Comparison of ENCODE assay signal across 8 cellular contexts in genomic region chr11:66676931-66677598, GRCh38. TPM values are rescaled to one million over a fixed set of nuclear protein-coding genes. Genes with fewer than 3 reads are reported as not detected.
DNase-seq lines count a peak whose midpoint lies in the region; ATAC-seq and TF ChIP-seq lines count a peak whose summit lies in the region.

No MANE protein-coding gene starts in this region.

- peak overlapping the region; percentile 63 for H3K9ac ChIP-seq in DND-41 (ENCODE audit: low read depth, low read length)
- peak overlapping the region; percentile 76 for H3K9ac ChIP-seq in OCI-LY1 (ENCODE audit: low read length)

- TF ChIP-seq EP300 in ovary (IDR thresholded peaks at IDR 0.05): no peak

- TF ChIP-seq CTCF in DND-41 (IDR thresholded peaks at IDR 0.05; ENCODE audit: borderline replicate concordance, extremely low read depth, low read length, poor library complexity, severe bottlenecking) (no peak), OCI-LY1 (IDR thresholded peaks at IDR 0.05; ENCODE audit: low read length) (no peak), epithelial cell of proximal tubule (conservative IDR thresholded peaks at IDR 0.05; ENCODE audit: low read depth, low read length) (no peak), ovary (IDR thresholded peaks at IDR 0.05) (no peak)

- peaks cover 8% of the 10 kb centered on the region; the same call in 1 of the 2 replicates for H4K20me1 ChIP-seq in DND-41 (ENCODE audit: insufficient read depth, low read length)
- no peaks in the 10 kb centered on the region for H4K20me1 ChIP-seq in OCI-LY1 (ENCODE audit: insufficient read depth, low read length)

- H3K27me3 ChIP-seq in DND-41 (ENCODE audit: insufficient read depth, low read length, poor library complexity) (no peaks in the 10 kb centered on the region), OCI-LY1 (ENCODE audit: insufficient read depth, low read length) (no peaks in the 10 kb centered on the region), ovary (no peaks in the 10 kb centered on the region)

- H3K4me1 ChIP-seq in DND-41 (ENCODE audit: insufficient read depth, low read length): peaks cover 50% of the 10 kb centered on the region
- H3K4me1 ChIP-seq in OCI-LY1 (ENCODE audit: insufficient read depth, low read length, severe bottlenecking): peaks cover 54% of the 10 kb centered on the region
- H3K4me1 ChIP-seq in ovary (ENCODE audit: insufficient read depth): peaks cover 14% of the 10 kb centered on the region

- TF ChIP-seq POLR2A in ovary (IDR thresholded peaks at IDR 0.05): no peak

- H3K4me2 ChIP-seq in DND-41 (ENCODE audit: insufficient read depth, low read length) (peak overlapping the region; percentile 77), OCI-LY1 (ENCODE audit: low read length) (peak overlapping the region; percentile 98)

- peak overlapping the region; percentile 79 for H3K27ac ChIP-seq in DND-41 (ENCODE audit: low read length)
- H3K27ac ChIP-seq in OCI-LY1 (ENCODE audit: low read depth, low read length, poor library complexity, severe bottlenecking): peak overlapping the region; percentile 93
- peak overlapping the region; percentile 70 to 96 for H3K27ac ChIP-seq in ovary

- H3K79me2 ChIP-seq in DND-41 (ENCODE audit: insufficient read depth, low read length) (peaks cover 48% of the 10 kb centered on the region), OCI-LY1 (ENCODE audit: insufficient read depth, low read length) (peaks cover 8% of the 10 kb centered on the region)

- DNase-seq in DND-41 (no peak), epithelial cell of proximal tubule (ENCODE audit: low read depth) (no peak), ovary (no peak), retina (no peak), NCI-H226 (no peak)

- ATAC-seq in DND-41 (ENCODE audit: insufficient read depth, low read depth): no peak
- no peak for ATAC-seq in GM18868 (IDR thresholded peaks at IDR 0.05; ENCODE audit: unreplicated experiment)
- ATAC-seq in GM21360 (IDR thresholded peaks at IDR 0.05; ENCODE audit: unreplicated experiment): no peak

- intact Hi-C loops in ovary (cut with DNase I): loop anchor here in 3 of 4 donors (5.0 to 10.0 kb wide), 4 partner anchors 82 to 265 kb away; partner anchors contain the start of genes CCDC87 (in 1 of the 3) and CCS (in 1 of the 3)

- H3K36me3 ChIP-seq in DND-41 (ENCODE audit: insufficient read depth, low read length) (peaks cover 15% of the 10 kb centered on the region), OCI-LY1 (ENCODE audit: insufficient read depth, low read length) (peaks cover 21% of the 10 kb centered on the region), ovary (no peaks in the 10 kb centered on the region)

- 3 to 4% (median 4%) methylated on average over 27 of the region's 27 CpGs for WGBS in ovary, 3 donors

- no peaks in the 10 kb centered on the region for H3K9me3 ChIP-seq in DND-41 (ENCODE audit: insufficient read depth, low read length, severe bottlenecking)
- peaks cover 5% of the 10 kb centered on the region; the same call in 1 of the 2 replicates for H3K9me3 ChIP-seq in OCI-LY1 (ENCODE audit: low read length)
- no peaks in the 10 kb centered on the region for H3K9me3 ChIP-seq in ovary

- H3K4me3 ChIP-seq in DND-41 (ENCODE audit: low read depth in 1 of 2, low read length in 2 of 2) (peak overlapping the region; percentile 27 to 64), OCI-LY1 (ENCODE audit: low read depth, low read length, poor library complexity, severe bottlenecking) (peak overlapping the region; percentile 74), epithelial cell of proximal tubule (ENCODE audit: low read depth, low read length) (peak overlapping the region; percentile 73), ovary (peak overlapping the region; percentile 81)

- H2AFZ ChIP-seq in DND-41 (ENCODE audit: low read depth, low read length) (peak overlapping the region; percentile 54), OCI-LY1 (ENCODE audit: low read length) (no peak overlapping the region)

- no peaks in the 10 kb centered on the region for H3K9me2 ChIP-seq in OCI-LY1 (ENCODE audit: low read depth, low read length)

- H3F3A ChIP-seq in OCI-LY1 (ENCODE audit: insufficient read depth, low read length): peaks cover 4% of the 10 kb centered on the region; the same call in 1 of the 2 replicates

RNA-seq across cellular contexts. Expression of gene RBM4B, which starts 0.6 kb away (rescaled TPM):
- 4.0 and 17.3 TPM in 2 replicates for total RNA-seq in epithelial cell of proximal tubule
- total RNA-seq in ovary: 10 to 100 TPM; 16.1 to 34.4 (median 27.6) TPM
- 10 to 100 TPM; 33.8 to 46.2 TPM for polyA plus RNA-seq in ovary

RNA-seq across cellular contexts. Expression of gene RBM4, which starts 38.6 kb away (rescaled TPM):
- total RNA-seq in epithelial cell of proximal tubule: 105 and 133 TPM in 2 replicates
- 100 to 1,000 TPM in 5 of 7 donors, 10 to 100 TPM in 2; 64.0 to 142 (median 121) TPM for total RNA-seq in ovary
- polyA plus RNA-seq in ovary: 100 to 1,000 TPM; 117 to 177 TPM

RNA-seq across cellular contexts. Expression of gene SPTBN2, which starts 52.0 kb away (rescaled TPM):
- 63.9 and 78.9 TPM in 2 replicates for total RNA-seq in epithelial cell of proximal tubule
- 10 to 100 TPM in 3 of 7 donors, 1 to 10 TPM in 4; 1.5 to 26.9 (median 8.8) TPM for total RNA-seq in ovary
- 1 to 10 TPM; 1.4 to 1.9 TPM for polyA plus RNA-seq in ovary
